12 cellular contexts compared by ENCODE assay signal in genomic region chr3:18369561-18370185, GRCh38. TPM values are rescaled to one million over a fixed set of nuclear protein-coding genes. Genes with fewer than 3 reads are reported as not detected.
DNase-seq lines count a peak whose midpoint lies in the region; ATAC-seq and TF ChIP-seq lines count a peak whose summit lies in the region.
"Had no signal": no experiment of that assay in that cellular context is flagged by ENCODE, and none has a peak within 500 bp of the region (broad histone marks: within the 10 kb centered on the region; RNA-seq: fewer than 3 reads in every experiment).

No MANE protein-coding gene starts in this region.

- ATAC-seq in HG02840 (IDR thresholded peaks at IDR 0.05; ENCODE audit: low FRiP score, unreplicated experiment), result no peak

- H3K27me3 ChIP-seq in dorsolateral prefrontal cortex, result no peaks in the 10 kb centered on the region
- H3K27me3 ChIP-seq: neural progenitor cell had no signal

- peak overlapping the region in 30 of 59 donors; percentile 1 to 49 (median 18) for H3K4me3 ChIP-seq in dorsolateral prefrontal cortex
- H3K4me3 ChIP-seq: neural progenitor cell had no signal

- CTCF ChIA-PET in activated naive CD4-positive, alpha-beta T cell treated with anti-CD3 and anti-CD28 coated beads for 36 hours (lab: Charles Lee), result no interaction called here

- H3K36me3 Mint-ChIP-seq in activated naive CD4-positive, alpha-beta T cell treated with anti-CD3 and anti-CD28 coated beads for 36 hours (ENCODE audit: low read depth), result peaks cover 70% of the 10 kb centered on the region
- peaks cover 21% of the 10 kb centered on the region for H3K36me3 Mint-ChIP-seq in type B pancreatic cell

- peak overlapping the region; percentile 71 for H3K27ac Mint-ChIP-seq in activated naive CD4-positive, alpha-beta T cell treated with anti-CD3 and anti-CD28 coated beads for 36 hours
- H3K27ac Mint-ChIP-seq in type B pancreatic cell, result peak overlapping the region; percentile 62
- H3K27ac Mint-ChIP-seq: neural progenitor cell had no signal

- no peak for DNase-seq in activated naive CD4-positive, alpha-beta T cell treated with anti-CD3 and anti-CD28 coated beads for 36 hours
- DNase-seq in activated naive CD4-positive, alpha-beta T cell treated with anti-CD3 and anti-CD28 coated beads, Interleukin-2, amount 50 U/mL, for 16 hours, result no peak
- DNase-seq in NCI-H748 (lab: John Stamatoyannopoulos, UW; ENCODE audit: unreplicated experiment) (peak; percentile 96), dorsolateral prefrontal cortex (no peak), type B pancreatic cell (ENCODE audit: extremely low spot score, unreplicated experiment) (no peak), HCEC 1CT (no peak)
- DNase-seq in stimulated activated CD8-positive, alpha-beta memory T cell treated with anti-CD3 and anti-CD28 coated beads, Interleukin-4, amount 100 ng/mL, for 48 hours, result no peak
- DNase-seq: cerebellar nuclear complex; stimulated activated naive CD4-positive, alpha-beta T cell; T-helper 9 cell had no signal

- H3K4me1 Mint-ChIP-seq in activated naive CD4-positive, alpha-beta T cell treated with anti-CD3 and anti-CD28 coated beads for 36 hours (ENCODE audit: low read depth), result peaks cover 90% of the 10 kb centered on the region
- peaks cover 14% of the 10 kb centered on the region for H3K4me1 Mint-ChIP-seq in type B pancreatic cell (ENCODE audit: unreplicated experiment)

- H3K27me3 Mint-ChIP-seq in activated naive CD4-positive, alpha-beta T cell treated with anti-CD3 and anti-CD28 coated beads for 36 hours (ENCODE audit: low read depth), result no peaks in the 10 kb centered on the region
- no peaks in the 10 kb centered on the region for H3K27me3 Mint-ChIP-seq in type B pancreatic cell

- no peaks in the 10 kb centered on the region for H3K9me3 Mint-ChIP-seq in activated naive CD4-positive, alpha-beta T cell treated with anti-CD3 and anti-CD28 coated beads for 36 hours
- no peaks in the 10 kb centered on the region for H3K9me3 Mint-ChIP-seq in type B pancreatic cell
- H3K9me3 Mint-ChIP-seq: neural progenitor cell had no signal

- no peak for TF ChIP-seq CTCF in dorsolateral prefrontal cortex (IDR thresholded peaks at IDR 0.05 in 54 of 56, conservative IDR thresholded peaks at IDR 0.05 in 2 of 56; ENCODE audit: low read depth in 1 of 56, partially characterized antibody in 56 of 56)
- TF ChIP-seq CTCF in type B pancreatic cell (conservative IDR thresholded peaks at IDR 0.05), result no peak

- intact Hi-C loops in activated naive CD4-positive, alpha-beta T cell treated with anti-CD3 and anti-CD28 coated beads for 36 hours (cut with micrococcal nuclease), result no loop called here
- intact Hi-C loops in dorsolateral prefrontal cortex (cut with DNase I), result no loop called here

- peak overlapping the region in 4 of 59 donors; percentile 4 to 33 (median 24) for H3K27ac ChIP-seq in dorsolateral prefrontal cortex
- H3K27ac ChIP-seq: neural progenitor cell had no signal

- H3K4me3 Mint-ChIP-seq in activated naive CD4-positive, alpha-beta T cell treated with anti-CD3 and anti-CD28 coated beads for 36 hours, result no peak overlapping the region
- peak overlapping the region; percentile 77 for H3K4me3 Mint-ChIP-seq in type B pancreatic cell
- H3K4me3 Mint-ChIP-seq: neural progenitor cell had no signal

RNA-seq across cellular contexts. Expression of gene SATB1, which starts 55.5 kb away (rescaled TPM):
- total RNA-seq in activated naive CD4-positive, alpha-beta T cell treated with anti-CD3 and anti-CD28 coated beads for 36 hours, result 100 to 1,000 TPM; 303 to 305 TPM
- total RNA-seq in dorsolateral prefrontal cortex (100 to 1,000 TPM in 105 of 120 experiments, 10 to 100 TPM in 15; 71.8 to 197 (median 132) TPM), type B pancreatic cell (ENCODE audit: low replicate concordance) (37.1 and 39.9 TPM in 2 replicates)
